40 cellular contexts compared by ENCODE assay signal in the genomic region with DNA sequence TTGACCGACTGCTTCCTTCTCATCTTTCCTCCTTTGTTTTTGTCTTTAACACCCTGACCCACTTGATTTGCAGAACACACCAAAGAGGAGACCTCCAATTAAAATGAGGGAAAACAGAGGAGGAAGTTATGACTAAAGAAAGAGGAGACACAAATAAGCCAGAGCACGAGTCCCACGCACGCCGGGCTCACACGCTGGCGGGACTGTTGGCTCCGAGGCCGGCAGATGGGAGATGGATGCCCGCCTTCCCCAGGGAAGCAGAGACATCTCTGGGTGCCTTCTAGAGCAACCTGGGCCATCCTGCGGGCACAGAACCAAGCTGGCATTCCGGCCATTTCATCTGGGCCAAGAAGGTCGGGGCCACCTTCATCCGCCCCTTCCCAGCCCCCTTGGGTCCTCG. TPM values are rescaled to one million over a fixed set of nuclear protein-coding genes. Genes with fewer than 3 reads are reported as not detected.
"Had no signal": no experiment of that assay in that cellular context is flagged by ENCODE, and none has a peak within 500 bp of the region (broad histone marks: within the 10 kb centered on the region; RNA-seq: fewer than 3 reads in every experiment).

No MANE protein-coding gene starts in this region.

- H3K27ac Mint-ChIP-seq: activated naive CD4-positive, alpha-beta T cell treated with anti-CD3 and anti-CD28 coated beads for 36 hours; activated naive CD4-positive, alpha-beta T cell treated with anti-CD3 and anti-CD28 coated beads, Interleukin-2, amount 10 ng/mL, durations not matched to agents 7 days and 5 days; activated naive CD4-positive, alpha-beta T cell treated with anti-CD3 and anti-CD28 coated beads, Interleukin-2, amount 50 U/mL, for 24 hours; activated naive CD4-positive, alpha-beta T cell treated with anti-CD3 and anti-CD28 coated beads, Interleukin-2, amount 50 U/mL, for 72 hours; activated naive CD8-positive, alpha-beta T cell; activated naive CD8-positive, alpha-beta T cell treated with anti-CD3 and anti-CD28 coated beads for 36 hours; activated naive CD8-positive, alpha-beta T cell treated with anti-CD3 and anti-CD28 coated beads, Interleukin-2, amount 10 ng/mL, durations not matched to agents 7 days and 5 days; activated naive CD8-positive, alpha-beta T cell treated with anti-CD3 and anti-CD28 coated beads, Interleukin-2, amount 50 U/mL, for 24 hours; activated T-cell treated with anti-CD3 and anti-CD28 coated beads, Interleukin-2, amount 50 U/mL, for 24 hours; activated T-cell treated with anti-CD3 and anti-CD28 coated beads, Interleukin-2, amount 50 U/mL, for 72 hours; activated T-helper 1 cell treated with anti-CD3 and anti-CD28 coated beads, Interleukin-12 subunit alpha, Interleukin-12 subunit beta, Interleukin-2, Interleukin-4 antibody, amounts not matched to agents 30 ng/mL and 10 ng/mL and 1 ng/mL, durations not matched to agents 14 hours and 24 hours and 36 hours; activated T-helper 17 cell treated with anti-CD3 and anti-CD28 coated beads, Interleukin-2, amount 50 U/mL, for 72 hours; activated T-helper 2 cell treated with anti-CD3 and anti-CD28 coated beads, Interferon-gamma antibody, Interleukin-2, Interleukin-4, amounts not matched to agents 10 μg/mL and 5 μg/mL and 100 μg/mL, durations not matched to agents 14 hours and 24 hours and 36 hours; brain had no signal

- H3K36me3 Mint-ChIP-seq: activated naive CD4-positive, alpha-beta T cell treated with anti-CD3 and anti-CD28 coated beads, Interleukin-2, amount 10 ng/mL, durations not matched to agents 7 days and 5 days; activated naive CD4-positive, alpha-beta T cell treated with anti-CD3 and anti-CD28 coated beads, Interleukin-2, amount 50 U/mL, for 24 hours; activated naive CD4-positive, alpha-beta T cell treated with anti-CD3 and anti-CD28 coated beads, Interleukin-2, amount 50 U/mL, for 72 hours; activated naive CD8-positive, alpha-beta T cell; activated naive CD8-positive, alpha-beta T cell treated with anti-CD3 and anti-CD28 coated beads for 36 hours; activated naive CD8-positive, alpha-beta T cell treated with anti-CD3 and anti-CD28 coated beads, Interleukin-2, amount 10 ng/mL, durations not matched to agents 7 days and 5 days had no signal

- H3K27ac ChIP-seq: adrenal gland, ascending aorta, body of pancreas, brain microvascular endothelial cell, breast epithelium, cardiac muscle cell had no signal

- H3K4me1 Mint-ChIP-seq: activated naive CD4-positive, alpha-beta T cell treated with anti-CD3 and anti-CD28 coated beads, Interleukin-2, amount 10 ng/mL, durations not matched to agents 7 days and 5 days; activated naive CD4-positive, alpha-beta T cell treated with anti-CD3 and anti-CD28 coated beads, Interleukin-2, amount 50 U/mL, for 24 hours; activated naive CD8-positive, alpha-beta T cell treated with anti-CD3 and anti-CD28 coated beads for 36 hours; activated naive CD8-positive, alpha-beta T cell treated with anti-CD3 and anti-CD28 coated beads, Interleukin-2, amount 50 U/mL, for 24 hours; activated T-helper 17 cell treated with anti-CD3 and anti-CD28 coated beads, Interleukin-2, amount 50 U/mL, for 72 hours; central memory CD8-positive, alpha-beta T cell had no signal

- DNase-seq: activated effector memory CD4-positive, alpha-beta T cell treated with anti-CD3 and anti-CD28 coated beads, Interleukin-2, amount 50 U/mL, for 16 hours; activated effector memory CD4-positive, alpha-beta T cell treated with Interleukin-2 at 50 U/mL for 16 hours; activated gamma-delta T cell; activated gamma-delta T cell treated with Interleukin-2 at 50 U/mL for 16 hours; activated naive CD4-positive, alpha-beta T cell; activated naive CD4-positive, alpha-beta T cell treated with anti-CD3 and anti-CD28 coated beads for 36 hours; activated naive CD4-positive, alpha-beta T cell treated with anti-CD3 and anti-CD28 coated beads, Interleukin-2, amount 10 ng/mL, durations not matched to agents 7 days and 5 days; activated naive CD4-positive, alpha-beta T cell treated with anti-CD3 and anti-CD28 coated beads, Interleukin-2, amount 50 U/mL, for 16 hours; activated naive CD4-positive, alpha-beta T cell treated with Interleukin-2 at 50 U/mL for 16 hours; activated naive CD8-positive, alpha-beta T cell treated with anti-CD3 and anti-CD28 coated beads for 36 hours; activated naive CD8-positive, alpha-beta T cell treated with anti-CD3 and anti-CD28 coated beads, Interleukin-2, amount 10 ng/mL, durations not matched to agents 7 days and 5 days; activated naive CD8-positive, alpha-beta T cell treated with anti-CD3 and anti-CD28 coated beads, Interleukin-2, amount 50 U/mL, for 24 hours; activated T-cell treated with anti-CD3 and anti-CD28 coated beads, Interleukin-2, amount 50 U/mL, for 1 hour; activated T-cell treated with anti-CD3 and anti-CD28 coated beads, Interleukin-2, amount 50 U/mL, for 24 hours; activated T-cell treated with anti-CD3 and anti-CD28 coated beads, Interleukin-2, amount 50 U/mL, for 4 hours; activated T-cell treated with anti-CD3 and anti-CD28 coated beads, Interleukin-2, amount 50 U/mL, for 48 hours; activated T-cell treated with anti-CD3 and anti-CD28 coated beads, Interleukin-2, amount 50 U/mL, for 72 hours; adrenal gland; amniotic stem cell; amygdala; aorta; body of pancreas; brain microvascular endothelial cell; caudate nucleus; central memory CD4-positive, alpha-beta T cell; cerebellar nuclear complex had no signal

- H3K4me3 Mint-ChIP-seq: activated naive CD4-positive, alpha-beta T cell treated with anti-CD3 and anti-CD28 coated beads for 36 hours; activated naive CD4-positive, alpha-beta T cell treated with anti-CD3 and anti-CD28 coated beads, Interleukin-2, amount 10 ng/mL, durations not matched to agents 7 days and 5 days; activated naive CD4-positive, alpha-beta T cell treated with anti-CD3 and anti-CD28 coated beads, Interleukin-2, amount 50 U/mL, for 24 hours; activated naive CD8-positive, alpha-beta T cell; activated naive CD8-positive, alpha-beta T cell treated with anti-CD3 and anti-CD28 coated beads for 36 hours; activated naive CD8-positive, alpha-beta T cell treated with anti-CD3 and anti-CD28 coated beads, Interleukin-2, amount 10 ng/mL, durations not matched to agents 7 days and 5 days; activated naive CD8-positive, alpha-beta T cell treated with anti-CD3 and anti-CD28 coated beads, Interleukin-2, amount 50 U/mL, for 24 hours; activated T-cell treated with anti-CD3 and anti-CD28 coated beads, Interleukin-2, amount 50 U/mL, for 24 hours; activated T-cell treated with anti-CD3 and anti-CD28 coated beads, Interleukin-2, amount 50 U/mL, for 4 hours; activated T-cell treated with anti-CD3 and anti-CD28 coated beads, Interleukin-2, amount 50 U/mL, for 72 hours; activated T-helper 1 cell treated with anti-CD3 and anti-CD28 coated beads, Interleukin-12 subunit alpha, Interleukin-12 subunit beta, Interleukin-2, Interleukin-4 antibody, amounts not matched to agents 30 ng/mL and 10 ng/mL and 1 ng/mL, durations not matched to agents 14 hours and 24 hours and 36 hours; activated T-helper 17 cell treated with anti-CD3 and anti-CD28 coated beads, Interleukin-2, amount 50 U/mL, for 72 hours; brain; central memory CD8-positive, alpha-beta T cell had no signal

- H3K9me3 Mint-ChIP-seq: activated naive CD4-positive, alpha-beta T cell treated with anti-CD3 and anti-CD28 coated beads for 36 hours; activated naive CD4-positive, alpha-beta T cell treated with anti-CD3 and anti-CD28 coated beads, Interleukin-2, amount 10 ng/mL, durations not matched to agents 7 days and 5 days; activated naive CD4-positive, alpha-beta T cell treated with anti-CD3 and anti-CD28 coated beads, Interleukin-2, amount 50 U/mL, for 24 hours; activated naive CD4-positive, alpha-beta T cell treated with anti-CD3 and anti-CD28 coated beads, Interleukin-2, amount 50 U/mL, for 72 hours; activated naive CD8-positive, alpha-beta T cell treated with anti-CD3 and anti-CD28 coated beads for 36 hours; activated naive CD8-positive, alpha-beta T cell treated with anti-CD3 and anti-CD28 coated beads, Interleukin-2, amount 10 ng/mL, durations not matched to agents 7 days and 5 days; activated naive CD8-positive, alpha-beta T cell treated with anti-CD3 and anti-CD28 coated beads, Interleukin-2, amount 50 U/mL, for 24 hours; activated T-cell treated with anti-CD3 and anti-CD28 coated beads, Interleukin-2, amount 50 U/mL, for 24 hours; activated T-cell treated with anti-CD3 and anti-CD28 coated beads, Interleukin-2, amount 50 U/mL, for 4 hours; activated T-cell treated with anti-CD3 and anti-CD28 coated beads, Interleukin-2, amount 50 U/mL, for 72 hours; activated T-helper 1 cell treated with anti-CD3 and anti-CD28 coated beads, Interleukin-12 subunit alpha, Interleukin-12 subunit beta, Interleukin-2, Interleukin-4 antibody, amounts not matched to agents 30 ng/mL and 10 ng/mL and 1 ng/mL, durations not matched to agents 14 hours and 24 hours and 36 hours; activated T-helper 17 cell treated with anti-CD3 and anti-CD28 coated beads, Interleukin-2, amount 50 U/mL, for 72 hours; activated T-helper 2 cell treated with anti-CD3 and anti-CD28 coated beads, Interferon-gamma antibody, Interleukin-2, Interleukin-4, amounts not matched to agents 10 μg/mL and 5 μg/mL and 100 μg/mL, durations not matched to agents 14 hours and 24 hours and 36 hours; brain; central memory CD8-positive, alpha-beta T cell had no signal

- ATAC-seq: activated naive CD4-positive, alpha-beta T cell treated with anti-CD3 and anti-CD28 coated beads, Interleukin-2, amount 50 U/mL, for 72 hours; activated naive CD8-positive, alpha-beta T cell treated with anti-CD3 and anti-CD28 coated beads, Interleukin-2, amount 50 U/mL, for 24 hours; activated T-cell treated with anti-CD3 and anti-CD28 coated beads, Interleukin-2, amount 50 U/mL, for 4 hours; activated T-cell treated with anti-CD3 and anti-CD28 coated beads, Interleukin-2, amount 50 U/mL, for 72 hours; activated T-helper 17 cell treated with anti-CD3 and anti-CD28 coated beads, Interleukin-2, amount 50 U/mL, for 72 hours; body of pancreas had no signal

RNA-seq across cellular contexts. Expression of a gene that starts 5.6 kb away (rescaled TPM):
- total RNA-seq: activated naive CD4-positive, alpha-beta T cell treated with anti-CD3 and anti-CD28 coated beads for 36 hours; activated naive CD4-positive, alpha-beta T cell treated with anti-CD3 and anti-CD28 coated beads, Interleukin-2, amount 50 U/mL, for 72 hours; activated naive CD8-positive, alpha-beta T cell treated with anti-CD3 and anti-CD28 coated beads for 36 hours; activated naive CD8-positive, alpha-beta T cell treated with anti-CD3 and anti-CD28 coated beads, Interleukin-2, amount 10 ng/mL, durations not matched to agents 7 days and 5 days; activated T-cell treated with anti-CD3 and anti-CD28 coated beads, Interleukin-2, amount 50 U/mL, for 4 hours; activated T-cell treated with anti-CD3 and anti-CD28 coated beads, Interleukin-2, amount 50 U/mL, for 72 hours; activated T-helper 1 cell treated with anti-CD3 and anti-CD28 coated beads, Interleukin-12 subunit alpha, Interleukin-12 subunit beta, Interleukin-2, Interleukin-4 antibody, amounts not matched to agents 30 ng/mL and 10 ng/mL and 1 ng/mL, durations not matched to agents 14 hours and 24 hours and 36 hours; activated T-helper 17 cell treated with anti-CD3 and anti-CD28 coated beads, Interleukin-2, amount 50 U/mL, for 72 hours; activated T-helper 2 cell treated with anti-CD3 and anti-CD28 coated beads, Interferon-gamma antibody, Interleukin-2, Interleukin-4, amounts not matched to agents 10 μg/mL and 5 μg/mL and 100 μg/mL, durations not matched to agents 14 hours and 24 hours and 36 hours; aorta; ascending aorta; astrocyte; bronchial epithelial cell; chondrocyte had no signal
